ENCODE assay signal across 1 cellular context in genomic region chrX:119887721-119888425, GRCh38.
A peak's percentile ranks its signal among the peaks of the same experiment; 100 is the strongest.
TF ChIP-seq lines count a peak whose summit lies in the region.

No MANE protein-coding gene starts in this region.

TF ChIP-seq in HepG2, 621 proteins besides CTCF, POLR2A, EP300 and RAD21 (continued from another document):
- TF ChIP-seq NKX3-1 (CRISPR knock-in tag; IDR thresholded peaks at IDR 0.05) = no peak
- no peak for TF ChIP-seq KDM5B (CRISPR knock-in tag; IDR thresholded peaks at IDR 0.05; ENCODE audit: borderline replicate concordance)
- TF ChIP-seq ZNF224 (CRISPR knock-in tag; IDR thresholded peaks at IDR 0.05) = no peak
- TF ChIP-seq GATAD1 (CRISPR knock-in tag; IDR thresholded peaks at IDR 0.05) = peak; percentile 48; the same call in 1 of the 2 replicates
- TF ChIP-seq NFE2 (CRISPR knock-in tag; IDR thresholded peaks at IDR 0.05) = no peak
- TF ChIP-seq SALL1 (CRISPR knock-in tag; IDR thresholded peaks at IDR 0.05) = peak; percentile 28; the same call in 1 of the 2 replicates
- no peak for TF ChIP-seq CREB1 (IDR thresholded peaks at IDR 0.05)
- no peak for TF ChIP-seq CREB1 (CRISPR knock-in tag; IDR thresholded peaks at IDR 0.05)
- TF ChIP-seq PATZ1 (CRISPR knock-in tag; IDR thresholded peaks at IDR 0.05) = peak; percentile 56; the same call in 1 of the 2 replicates
- no peak for TF ChIP-seq TOE1 (CRISPR knock-in tag; IDR thresholded peaks at IDR 0.05)
- TF ChIP-seq THAP11 (CRISPR knock-in tag; IDR thresholded peaks at IDR 0.05) = 0 out of 2 replicates have a peak, but pooled peaks have one; percentile 20
- no peak for TF ChIP-seq ZNF354B (CRISPR knock-in tag; IDR thresholded peaks at IDR 0.05)
- TF ChIP-seq AHDC1 (CRISPR knock-in tag; IDR thresholded peaks at IDR 0.05; ENCODE audit: borderline replicate concordance) = no peak
- TF ChIP-seq NR0B2 (CRISPR knock-in tag; IDR thresholded peaks at IDR 0.05) = no peak
- TF ChIP-seq KIAA2018 (CRISPR knock-in tag; IDR thresholded peaks at IDR 0.05; ENCODE audit: borderline replicate concordance) = no peak
- no peak for TF ChIP-seq ZNF589 (CRISPR knock-in tag; conservative IDR thresholded peaks at IDR 0.05)
- no peak for TF ChIP-seq ZGPAT (CRISPR knock-in tag; IDR thresholded peaks at IDR 0.05)
- TF ChIP-seq ZBTB33 (CRISPR knock-in tag; IDR thresholded peaks at IDR 0.05) = peak; percentile 85
- TF ChIP-seq REXO4 (CRISPR knock-in tag; IDR thresholded peaks at IDR 0.05; ENCODE audit: borderline replicate concordance) = no peak
- peak; percentile 72; the same call in 1 of the 2 replicates for TF ChIP-seq ZNF3 (CRISPR knock-in tag; IDR thresholded peaks at IDR 0.05)
- no peak for TF ChIP-seq ATF2 (CRISPR knock-in tag; IDR thresholded peaks at IDR 0.05)
TF ChIP-seq in HepG2: peak in this region for 19.
